In the genomic region with DNA sequence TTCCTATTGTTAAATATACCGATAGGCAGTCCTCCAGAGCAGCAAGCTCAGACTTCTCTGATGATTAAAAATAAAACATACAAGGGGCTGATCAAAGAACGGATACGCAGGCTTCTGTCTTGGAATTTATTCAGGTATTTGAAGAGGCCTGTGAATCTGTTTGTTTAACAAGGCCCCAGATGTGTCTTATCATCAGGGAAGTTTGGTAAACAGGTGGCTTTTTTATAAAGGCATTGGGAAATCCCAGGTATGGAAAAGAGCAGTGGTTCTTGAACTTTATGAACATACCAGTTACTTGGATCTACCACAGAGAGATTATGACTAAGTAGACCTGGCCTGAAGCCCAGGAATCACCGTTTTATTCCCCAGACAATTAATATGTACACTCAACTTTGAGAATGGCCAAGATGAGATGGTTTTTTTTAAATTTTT, we compare ENCODE assay signal across 13 cellular contexts. TPM values are rescaled to one million over a fixed set of nuclear protein-coding genes. Genes with fewer than 3 reads are reported as not detected.
DNase-seq lines count a peak whose midpoint lies in the region; ATAC-seq and TF ChIP-seq lines count a peak whose summit lies in the region.
"Had no signal": no experiment of that assay in that cellular context is flagged by ENCODE, and none has a peak within 500 bp of the region (broad histone marks: within the 10 kb centered on the region; RNA-seq: fewer than 3 reads in every experiment).

No MANE protein-coding gene starts in this region.

- intact Hi-C loops in Calu3 (cut with micrococcal nuclease; ENCODE audit: unreplicated experiment) (no loop called here), mucosa of descending colon (cut with DNase I, micrococcal nuclease) (no loop called here)

- no peak overlapping the region for H3K27ac Mint-ChIP-seq in Calu3 (ENCODE audit: unreplicated experiment)
- no peak overlapping the region for H3K27ac Mint-ChIP-seq in T-helper 17 cell
- H3K27ac Mint-ChIP-seq: activated naive CD4-positive, alpha-beta T cell treated with anti-CD3 and anti-CD28 coated beads, Interleukin-2, amount 50 U/mL, for 24 hours had no signal

- no TSS peak for BruUV-seq in Calu3 (replicated peaks; lab: Mats Ljungman, UMichigan)

- CTCF ChIA-PET in Calu3 (lab: Charles Lee) = no interaction called here

- H3K9me3 ChIP-seq in mucosa of descending colon (no peaks in the 10 kb centered on the region), T-helper 17 cell (ENCODE audit: control insufficient read depth, low read length, poor library complexity, severe bottlenecking) (no peaks in the 10 kb centered on the region)
- H3K9me3 ChIP-seq: sigmoid colon had no signal

- H3K36me3 Mint-ChIP-seq in Calu3 (ENCODE audit: insufficient read depth, unreplicated experiment) (no peaks in the 10 kb centered on the region), T-helper 17 cell (ENCODE audit: low read depth) (no peaks in the 10 kb centered on the region)

- no peaks in the 10 kb centered on the region for H3K36me3 ChIP-seq in mucosa of descending colon (ENCODE audit: low read depth)
- H3K36me3 ChIP-seq: sigmoid colon had no signal

- DNase-seq in Calu3 = peak; percentile 39
- DNase-seq in M059J (ENCODE audit: low read depth) = peak; percentile 94
- peak; percentile 96 for DNase-seq in choroid plexus epithelial cell (ENCODE audit: low read depth)
- DNase-seq in mucosa of descending colon = no peak
- DNase-seq in NCI-H187 (lab: John Stamatoyannopoulos, UW) = no peak
- no peak for DNase-seq in T-helper 17 cell
- DNase-seq in NCI-H510A treated with DMSO at 0.1 percent for 48 hours (lab: John Stamatoyannopoulos, UW) = no peak
- DNase-seq: effector memory CD4-positive, alpha-beta T cell; left cardiac atrium; NCI-H1694 treated with DMSO at 0.1 percent for 48 hours; sigmoid colon had no signal

- TF ChIP-seq CTCF in Calu3 (IDR thresholded peaks at IDR 0.05; ENCODE audit: unreplicated experiment) (no peak), choroid plexus epithelial cell (conservative IDR thresholded peaks at IDR 0.05; ENCODE audit: low read depth, low read length) (no peak), mucosa of descending colon (IDR thresholded peaks at IDR 0.05) (no peak)

- peaks cover 2% of the 10 kb centered on the region for H3K9me3 Mint-ChIP-seq in Calu3 (ENCODE audit: low read depth, unreplicated experiment)

- ATAC-seq in mucosa of descending colon (peak; percentile 39), T-helper 17 cell (no peak), GM19351 (IDR thresholded peaks at IDR 0.05; ENCODE audit: unreplicated experiment) (no peak)

- H3K4me1 Mint-ChIP-seq in Calu3 (ENCODE audit: low read depth, unreplicated experiment) (no peaks in the 10 kb centered on the region), T-helper 17 cell (peaks cover 2% of the 10 kb centered on the region)
- H3K4me1 Mint-ChIP-seq: activated naive CD4-positive, alpha-beta T cell treated with anti-CD3 and anti-CD28 coated beads, Interleukin-2, amount 50 U/mL, for 24 hours had no signal

- H3K4me1 ChIP-seq in mucosa of descending colon (ENCODE audit: low read depth) = peaks cover 2% of the 10 kb centered on the region

- H3K27me3 Mint-ChIP-seq in Calu3 (ENCODE audit: unreplicated experiment) = no peaks in the 10 kb centered on the region
- H3K27me3 Mint-ChIP-seq in T-helper 17 cell = peaks cover 31% of the 10 kb centered on the region

- H3K4me3 ChIP-seq in choroid plexus epithelial cell (ENCODE audit: low read depth, low read length) (no peak overlapping the region), mucosa of descending colon (no peak overlapping the region)
- H3K4me3 ChIP-seq: sigmoid colon had no signal

- H3K4me3 Mint-ChIP-seq in Calu3 (ENCODE audit: low read depth, unreplicated experiment) = no peak overlapping the region
- H3K4me3 Mint-ChIP-seq in T-helper 17 cell = no peak overlapping the region
- H3K4me3 Mint-ChIP-seq: activated naive CD4-positive, alpha-beta T cell treated with anti-CD3 and anti-CD28 coated beads, Interleukin-2, amount 50 U/mL, for 24 hours had no signal

RNA-seq across cellular contexts. Expression of a gene that starts 47.9 kb away (rescaled TPM):
- total RNA-seq in Calu3 (2022) (3.7 TPM in 2 replicates), mucosa of descending colon (10 to 100 TPM in 2 of 3 donors, 1 to 10 TPM in 1; 8.6 to 27.0 (median 24.8) TPM), T-helper 17 cell (not detected)
- not detected in 2 replicates for total RNA-seq in M059J (2014; rRNA removed; shearing (Covaris generic))
- total RNA-seq: left cardiac atrium had no signal

Comparison
In these comparisons a context has a peak if more than half of its experiments do, and no peak if none do; other contexts are left out.
1. DNase-seq: peak in Calu3 (single experiment), M059J (single experiment) and choroid plexus epithelial cell (single experiment); none in mucosa of descending colon (0 of 3), NCI-H187 (0 of 2), T-helper 17 cell (0 of 3) and NCI-H510A treated with DMSO at 0.1 percent for 48 hours (single experiment).